10 cellular contexts compared by ENCODE assay signal in genomic region chr17:74815671-74816370, GRCh38. TPM values are rescaled to one million over a fixed set of nuclear protein-coding genes. Genes with fewer than 3 reads are reported as not detected.
DNase-seq lines count a peak whose midpoint lies in the region; ATAC-seq and TF ChIP-seq lines count a peak whose summit lies in the region.
"Had no signal": no experiment of that assay in that cellular context is flagged by ENCODE, and none has a peak within 500 bp of the region (broad histone marks: within the 10 kb centered on the region; RNA-seq: fewer than 3 reads in every experiment).

No MANE protein-coding gene starts in this region.

- H3K36me3 Mint-ChIP-seq in activated naive CD8-positive, alpha-beta T cell treated with anti-CD3 and anti-CD28 coated beads, Interleukin-2, amount 50 U/mL, for 24 hours (ENCODE audit: low read depth): peaks cover 8% of the 10 kb centered on the region

- H3K27me3 Mint-ChIP-seq in activated naive CD8-positive, alpha-beta T cell treated with anti-CD3 and anti-CD28 coated beads, Interleukin-2, amount 50 U/mL, for 24 hours: no peaks in the 10 kb centered on the region

- DNase-seq in DMS53 (lab: John Stamatoyannopoulos, UW) (peak; percentile 28), DMS53 treated with DMSO at 0.1 percent for 48 hours (lab: John Stamatoyannopoulos, UW; ENCODE audit: unreplicated experiment) (no peak), HFF-Myc (ENCODE audit: extremely low read depth, low read depth) (no peak), WERI-Rb-1 (peak; percentile 84), lower lobe of right lung (no peak), EL (no peak)
- no peak for DNase-seq in activated naive CD8-positive, alpha-beta T cell treated with anti-CD3 and anti-CD28 coated beads, Interleukin-2, amount 50 U/mL, for 24 hours
- DNase-seq: caudate nucleus had no signal

- no peak overlapping the region; the same call in 1 of the 2 replicates for H3K27ac ChIP-seq in WERI-Rb-1
- no peak overlapping the region for H3K27ac ChIP-seq in lower lobe of right lung

- no peak overlapping the region for H3K4me3 Mint-ChIP-seq in activated naive CD8-positive, alpha-beta T cell treated with anti-CD3 and anti-CD28 coated beads, Interleukin-2, amount 50 U/mL, for 24 hours

- ATAC-seq in lower lobe of right lung (peak; percentile 10 to 39), HG03025 (IDR thresholded peaks at IDR 0.05; ENCODE audit: low FRiP score, unreplicated experiment) (no peak)
- no peak for ATAC-seq in activated naive CD8-positive, alpha-beta T cell treated with anti-CD3 and anti-CD28 coated beads, Interleukin-2, amount 50 U/mL, for 24 hours
- ATAC-seq: sciatic nerve had no signal

- intact Hi-C loops in lower lobe of right lung (cut with DNase I): no loop called here

- TF ChIP-seq CTCF in HFF-Myc (IDR thresholded peaks at IDR 0.05; ENCODE audit: low read depth, low read length, missing control alignments) (peak; percentile 39), WERI-Rb-1 (IDR thresholded peaks at IDR 0.05; ENCODE audit: low read depth, low read length) (peak; percentile 90), lower lobe of right lung (IDR thresholded peaks at IDR 0.05) (no peak)

- no peak overlapping the region for H3K27ac Mint-ChIP-seq in activated naive CD8-positive, alpha-beta T cell treated with anti-CD3 and anti-CD28 coated beads, Interleukin-2, amount 50 U/mL, for 24 hours

- no peak overlapping the region for H3K4me3 ChIP-seq in HFF-Myc (replicated peaks; ENCODE audit: low read depth, low read length)
- no peak overlapping the region for H3K4me3 ChIP-seq in WERI-Rb-1 (ENCODE audit: low read depth, low read length)
- no peak overlapping the region for H3K4me3 ChIP-seq in lower lobe of right lung

- no peaks in the 10 kb centered on the region for H3K9me3 Mint-ChIP-seq in activated naive CD8-positive, alpha-beta T cell treated with anti-CD3 and anti-CD28 coated beads, Interleukin-2, amount 50 U/mL, for 24 hours

- H3K4me1 Mint-ChIP-seq in activated naive CD8-positive, alpha-beta T cell treated with anti-CD3 and anti-CD28 coated beads, Interleukin-2, amount 50 U/mL, for 24 hours: no peaks in the 10 kb centered on the region

- no peaks in the 10 kb centered on the region for H3K27me3 ChIP-seq in WERI-Rb-1 (ENCODE audit: insufficient read depth, low read depth, severe bottlenecking)
- H3K27me3 ChIP-seq in lower lobe of right lung (ENCODE audit: low read depth): no peaks in the 10 kb centered on the region

- H3K4me1 ChIP-seq in lower lobe of right lung: peaks cover 26% of the 10 kb centered on the region

- H3K9me3 ChIP-seq in WERI-Rb-1 (ENCODE audit: severe bottlenecking) (no peaks in the 10 kb centered on the region), lower lobe of right lung (no peaks in the 10 kb centered on the region)

- peaks cover 28% of the 10 kb centered on the region for H3K36me3 ChIP-seq in WERI-Rb-1
- H3K36me3 ChIP-seq in lower lobe of right lung: peaks cover 39% of the 10 kb centered on the region

RNA-seq across cellular contexts. Expression of gene NAT9, which starts 39.7 kb away (rescaled TPM):
- total RNA-seq in lower lobe of right lung: 48.6 TPM

RNA-seq across cellular contexts. Expression of gene GRIN2C, which starts 43.9 kb away (rescaled TPM):
- 0.83 TPM for total RNA-seq in lower lobe of right lung

RNA-seq across cellular contexts. Expression of gene FDXR, which starts 57.0 kb away (rescaled TPM):
- 12.6 TPM for total RNA-seq in lower lobe of right lung

Comparison
In these comparisons a context has a peak if more than half of its experiments do, and no peak if none do; other contexts are left out.
1. DNase-seq: peak in DMS53 (single experiment) and WERI-Rb-1 (single experiment); none in DMS53 treated with DMSO at 0.1 percent for 48 hours (single experiment), HFF-Myc (single experiment), lower lobe of right lung (single experiment), EL (single experiment) and activated naive CD8-positive, alpha-beta T cell treated with anti-CD3 and anti-CD28 coated beads, Interleukin-2, amount 50 U/mL, for 24 hours (single experiment).
2. ATAC-seq: peak in lower lobe of right lung (2 of 2); none in HG03025 (single experiment) and activated naive CD8-positive, alpha-beta T cell treated with anti-CD3 and anti-CD28 coated beads, Interleukin-2, amount 50 U/mL, for 24 hours (single experiment).